In the genomic region with DNA sequence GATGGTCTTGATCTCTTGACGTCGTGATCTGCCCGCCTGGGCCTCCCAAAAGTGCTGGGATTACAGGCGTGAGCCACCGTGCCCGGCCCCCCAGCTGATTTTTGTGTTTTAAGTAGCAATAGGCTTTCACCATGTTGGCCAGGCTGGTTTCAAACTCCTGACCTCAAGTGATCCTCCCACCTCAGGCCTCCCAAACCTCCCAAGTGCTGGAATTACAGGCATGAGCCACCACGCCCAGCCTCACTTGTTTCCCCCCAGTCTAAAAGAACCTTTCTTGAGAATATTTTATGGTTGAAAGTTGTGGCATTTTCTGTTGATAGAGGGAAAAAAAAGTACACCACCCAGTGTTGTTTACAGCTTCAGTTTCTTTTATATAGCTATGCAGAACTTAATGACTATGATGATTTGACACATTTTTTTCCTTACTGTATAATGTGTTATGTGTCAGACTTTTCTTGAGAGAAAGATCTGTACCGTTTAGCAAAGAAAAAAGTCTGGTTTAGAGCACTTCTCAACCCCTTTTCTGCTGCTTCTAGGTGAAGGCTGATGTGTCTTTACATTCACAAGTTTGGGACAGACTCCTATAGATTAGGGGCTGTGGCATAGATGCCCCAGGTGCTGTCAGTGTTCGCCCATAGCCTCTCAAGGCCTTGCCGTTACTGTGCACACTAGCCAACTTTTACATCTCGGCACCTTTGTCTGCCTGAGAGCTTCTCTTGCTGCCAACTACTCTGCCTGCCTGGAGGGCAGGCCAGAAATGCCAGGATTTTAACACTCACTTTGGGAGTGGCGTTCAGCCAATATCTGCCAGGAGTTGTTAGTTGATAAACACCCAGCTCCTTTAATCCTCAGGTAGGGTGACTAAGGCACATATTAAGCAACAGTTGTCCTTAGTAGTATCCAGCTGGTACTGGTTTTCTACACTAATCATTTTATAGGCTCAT, we compare ENCODE assay signal across 1 cellular context.
A peak's percentile ranks its signal among the peaks of the same experiment; 100 is the strongest.
TF ChIP-seq lines count a peak whose summit lies in the region.

No MANE protein-coding gene starts in this region.

TF ChIP-seq in HCT116, 20 proteins besides CTCF, POLR2A, EP300 and RAD21:
- TF ChIP-seq EGR1 (IDR thresholded peaks at IDR 0.05; ENCODE audit: low read depth): no peak
- no peak for TF ChIP-seq EZH2phosphoT487 (IDR thresholded peaks at IDR 0.05; ENCODE audit: borderline replicate concordance)
- peak; percentile 78 for TF ChIP-seq FOSL1 (IDR thresholded peaks at IDR 0.05; ENCODE audit: low read depth)
- TF ChIP-seq ZNF274 (IDR thresholded peaks at IDR 0.05; ENCODE audit: low read depth, low read length): no peak
- peak; percentile 99 for TF ChIP-seq CEBPB (IDR thresholded peaks at IDR 0.05; ENCODE audit: low read depth)
- TF ChIP-seq ZFX (IDR thresholded peaks at IDR 0.05): no peak
- peak; percentile 82 for TF ChIP-seq SP1 (IDR thresholded peaks at IDR 0.05; ENCODE audit: low read depth)
- TF ChIP-seq MAX (IDR thresholded peaks at IDR 0.05): peak; percentile 66
- TF ChIP-seq TCF7L2 (IDR thresholded peaks at IDR 0.05; ENCODE audit: borderline replicate concordance, extremely low read depth, insufficient read depth, insufficient read length): peak; percentile 53
- TF ChIP-seq YY1 (IDR thresholded peaks at IDR 0.05; ENCODE audit: extremely low read depth, insufficient replicate concordance, low read depth, low read length): peak; percentile 27
- TF ChIP-seq SIN3A (IDR thresholded peaks at IDR 0.05; ENCODE audit: low read depth): peak; percentile 56; the same call in 1 of the 2 replicates
- TF ChIP-seq, protein P1, sequence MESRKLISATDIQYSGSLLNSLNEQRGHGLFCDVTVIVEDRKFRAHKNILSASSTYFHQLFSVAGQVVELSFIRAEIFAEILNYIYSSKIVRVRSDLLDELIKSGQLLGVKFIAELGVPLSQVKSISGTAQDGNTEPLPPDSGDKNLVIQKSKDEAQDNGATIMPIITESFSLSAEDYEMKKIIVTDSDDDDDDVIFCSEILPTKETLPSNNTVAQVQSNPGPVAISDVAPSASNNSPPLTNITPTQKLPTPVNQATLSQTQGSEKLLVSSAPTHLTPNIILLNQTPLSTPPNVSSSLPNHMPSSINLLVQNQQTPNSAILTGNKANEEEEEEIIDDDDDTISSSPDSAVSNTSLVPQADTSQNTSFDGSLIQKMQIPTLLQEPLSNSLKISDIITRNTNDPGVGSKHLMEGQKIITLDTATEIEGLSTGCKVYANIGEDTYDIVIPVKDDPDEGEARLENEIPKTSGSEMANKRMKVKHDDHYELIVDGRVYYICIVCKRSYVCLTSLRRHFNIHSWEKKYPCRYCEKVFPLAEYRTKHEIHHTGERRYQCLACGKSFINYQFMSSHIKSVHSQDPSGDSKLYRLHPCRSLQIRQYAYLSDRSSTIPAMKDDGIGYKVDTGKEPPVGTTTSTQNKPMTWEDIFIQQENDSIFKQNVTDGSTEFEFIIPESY (IDR thresholded peaks at IDR 0.05; ENCODE audit: extremely low read depth, insufficient replicate concordance, low read length): peak; percentile 30
- peak; percentile 86 for TF ChIP-seq JUND (IDR thresholded peaks at IDR 0.05)
- peak; percentile 55; the same call in 1 of the 2 replicates for TF ChIP-seq POLR2AphosphoS5 (IDR thresholded peaks at IDR 0.05; ENCODE audit: low read depth, low read length)
- peak; percentile 88; the same call in 1 of the 2 replicates for TF ChIP-seq CBX3 (IDR thresholded peaks at IDR 0.05; ENCODE audit: low read depth)
TF ChIP-seq in HCT116: peak in this region for 11.
